Comparison of ENCODE assay signal across 1 cellular context in the genomic region with DNA sequence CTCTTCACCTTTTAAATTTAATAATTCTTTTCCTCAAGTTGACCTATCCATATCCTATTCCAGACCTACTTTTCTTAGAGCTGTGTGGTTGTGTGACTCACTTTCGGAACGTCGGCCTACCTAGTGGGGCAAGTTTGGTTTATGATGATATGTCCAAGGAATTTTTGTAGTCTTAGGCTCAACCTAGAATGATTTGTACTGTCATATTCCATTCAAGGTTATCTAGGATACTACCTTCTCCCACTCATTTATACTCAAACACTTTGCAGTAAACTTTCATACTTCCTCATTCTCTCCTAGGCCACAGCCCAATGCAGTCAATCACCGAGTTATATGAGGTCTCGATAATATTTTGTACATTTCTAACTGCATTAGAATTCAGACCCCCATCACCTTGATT.
TF ChIP-seq lines count a peak whose summit lies in the region.

No MANE protein-coding gene starts in this region.

TF ChIP-seq in SK-N-SH treated with all-trans-retinoic acid at 6 μM for 48 hours, 23 proteins besides CTCF, POLR2A, EP300 and RAD21 (continued from another document):
- TF ChIP-seq, protein P1, sequence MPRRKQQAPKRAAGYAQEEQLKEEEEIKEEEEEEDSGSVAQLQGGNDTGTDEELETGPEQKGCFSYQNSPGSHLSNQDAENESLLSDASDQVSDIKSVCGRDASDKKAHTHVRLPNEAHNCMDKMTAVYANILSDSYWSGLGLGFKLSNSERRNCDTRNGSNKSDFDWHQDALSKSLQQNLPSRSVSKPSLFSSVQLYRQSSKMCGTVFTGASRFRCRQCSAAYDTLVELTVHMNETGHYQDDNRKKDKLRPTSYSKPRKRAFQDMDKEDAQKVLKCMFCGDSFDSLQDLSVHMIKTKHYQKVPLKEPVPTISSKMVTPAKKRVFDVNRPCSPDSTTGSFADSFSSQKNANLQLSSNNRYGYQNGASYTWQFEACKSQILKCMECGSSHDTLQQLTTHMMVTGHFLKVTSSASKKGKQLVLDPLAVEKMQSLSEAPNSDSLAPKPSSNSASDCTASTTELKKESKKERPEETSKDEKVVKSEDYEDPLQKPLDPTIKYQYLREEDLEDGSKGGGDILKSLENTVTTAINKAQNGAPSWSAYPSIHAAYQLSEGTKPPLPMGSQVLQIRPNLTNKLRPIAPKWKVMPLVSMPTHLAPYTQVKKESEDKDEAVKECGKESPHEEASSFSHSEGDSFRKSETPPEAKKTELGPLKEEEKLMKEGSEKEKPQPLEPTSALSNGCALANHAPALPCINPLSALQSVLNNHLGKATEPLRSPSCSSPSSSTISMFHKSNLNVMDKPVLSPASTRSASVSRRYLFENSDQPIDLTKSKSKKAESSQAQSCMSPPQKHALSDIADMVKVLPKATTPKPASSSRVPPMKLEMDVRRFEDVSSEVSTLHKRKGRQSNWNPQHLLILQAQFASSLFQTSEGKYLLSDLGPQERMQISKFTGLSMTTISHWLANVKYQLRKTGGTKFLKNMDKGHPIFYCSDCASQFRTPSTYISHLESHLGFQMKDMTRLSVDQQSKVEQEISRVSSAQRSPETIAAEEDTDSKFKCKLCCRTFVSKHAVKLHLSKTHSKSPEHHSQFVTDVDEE (CRISPR knock-in tag; IDR thresholded peaks at IDR 0.05) = no peak
- TF ChIP-seq ZNF70 (CRISPR knock-in tag; IDR thresholded peaks at IDR 0.05) (no peak), ZC3H10 (CRISPR knock-in tag; IDR thresholded peaks at IDR 0.05) (no peak), PPARA (CRISPR knock-in tag; IDR thresholded peaks at IDR 0.05; ENCODE audit: borderline replicate concordance) (no peak), OSR1 (CRISPR knock-in tag; IDR thresholded peaks at IDR 0.05) (no peak), ZFP30 (CRISPR knock-in tag; IDR thresholded peaks at IDR 0.05) (no peak), RARB (CRISPR knock-in tag; IDR thresholded peaks at IDR 0.05) (no peak), ISL1 (CRISPR knock-in tag; IDR thresholded peaks at IDR 0.05) (no peak), BACH2 (CRISPR knock-in tag; IDR thresholded peaks at IDR 0.05; ENCODE audit: borderline replicate concordance) (no peak), GLIS3 (CRISPR knock-in tag; IDR thresholded peaks at IDR 0.05) (no peak), CSDC2 (CRISPR knock-in tag; IDR thresholded peaks at IDR 0.05) (no peak), ZNF8 (CRISPR knock-in tag; IDR thresholded peaks at IDR 0.05) (no peak), TOX (CRISPR knock-in tag; IDR thresholded peaks at IDR 0.05; ENCODE audit: borderline replicate concordance) (no peak), ESRRG (CRISPR knock-in tag; IDR thresholded peaks at IDR 0.05) (no peak)
- TF ChIP-seq, protein P2, sequence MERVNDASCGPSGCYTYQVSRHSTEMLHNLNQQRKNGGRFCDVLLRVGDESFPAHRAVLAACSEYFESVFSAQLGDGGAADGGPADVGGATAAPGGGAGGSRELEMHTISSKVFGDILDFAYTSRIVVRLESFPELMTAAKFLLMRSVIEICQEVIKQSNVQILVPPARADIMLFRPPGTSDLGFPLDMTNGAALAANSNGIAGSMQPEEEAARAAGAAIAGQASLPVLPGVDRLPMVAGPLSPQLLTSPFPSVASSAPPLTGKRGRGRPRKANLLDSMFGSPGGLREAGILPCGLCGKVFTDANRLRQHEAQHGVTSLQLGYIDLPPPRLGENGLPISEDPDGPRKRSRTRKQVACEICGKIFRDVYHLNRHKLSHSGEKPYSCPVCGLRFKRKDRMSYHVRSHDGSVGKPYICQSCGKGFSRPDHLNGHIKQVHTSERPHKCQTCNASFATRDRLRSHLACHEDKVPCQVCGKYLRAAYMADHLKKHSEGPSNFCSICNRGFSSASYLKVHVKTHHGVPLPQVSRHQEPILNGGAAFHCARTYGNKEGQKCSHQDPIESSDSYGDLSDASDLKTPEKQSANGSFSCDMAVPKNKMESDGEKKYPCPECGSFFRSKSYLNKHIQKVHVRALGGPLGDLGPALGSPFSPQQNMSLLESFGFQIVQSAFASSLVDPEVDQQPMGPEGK (CRISPR knock-in tag; IDR thresholded peaks at IDR 0.05; ENCODE audit: borderline replicate concordance) = no peak
- TF ChIP-seq, protein P3, sequence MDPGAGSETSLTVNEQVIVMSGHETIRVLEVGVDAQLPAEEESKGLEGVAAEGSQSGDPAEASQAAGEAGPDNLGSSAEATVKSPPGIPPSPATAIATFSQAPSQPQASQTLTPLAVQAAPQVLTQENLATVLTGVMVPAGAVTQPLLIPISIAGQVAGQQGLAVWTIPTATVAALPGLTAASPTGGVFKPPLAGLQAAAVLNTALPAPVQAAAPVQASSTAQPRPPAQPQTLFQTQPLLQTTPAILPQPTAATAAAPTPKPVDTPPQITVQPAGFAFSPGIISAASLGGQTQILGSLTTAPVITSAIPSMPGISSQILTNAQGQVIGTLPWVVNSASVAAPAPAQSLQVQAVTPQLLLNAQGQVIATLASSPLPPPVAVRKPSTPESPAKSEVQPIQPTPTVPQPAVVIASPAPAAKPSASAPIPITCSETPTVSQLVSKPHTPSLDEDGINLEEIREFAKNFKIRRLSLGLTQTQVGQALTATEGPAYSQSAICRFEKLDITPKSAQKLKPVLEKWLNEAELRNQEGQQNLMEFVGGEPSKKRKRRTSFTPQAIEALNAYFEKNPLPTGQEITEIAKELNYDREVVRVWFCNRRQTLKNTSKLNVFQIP (CRISPR knock-in tag; IDR thresholded peaks at IDR 0.05; ENCODE audit: borderline replicate concordance, low read depth) = no peak
- TF ChIP-seq, protein P4, sequence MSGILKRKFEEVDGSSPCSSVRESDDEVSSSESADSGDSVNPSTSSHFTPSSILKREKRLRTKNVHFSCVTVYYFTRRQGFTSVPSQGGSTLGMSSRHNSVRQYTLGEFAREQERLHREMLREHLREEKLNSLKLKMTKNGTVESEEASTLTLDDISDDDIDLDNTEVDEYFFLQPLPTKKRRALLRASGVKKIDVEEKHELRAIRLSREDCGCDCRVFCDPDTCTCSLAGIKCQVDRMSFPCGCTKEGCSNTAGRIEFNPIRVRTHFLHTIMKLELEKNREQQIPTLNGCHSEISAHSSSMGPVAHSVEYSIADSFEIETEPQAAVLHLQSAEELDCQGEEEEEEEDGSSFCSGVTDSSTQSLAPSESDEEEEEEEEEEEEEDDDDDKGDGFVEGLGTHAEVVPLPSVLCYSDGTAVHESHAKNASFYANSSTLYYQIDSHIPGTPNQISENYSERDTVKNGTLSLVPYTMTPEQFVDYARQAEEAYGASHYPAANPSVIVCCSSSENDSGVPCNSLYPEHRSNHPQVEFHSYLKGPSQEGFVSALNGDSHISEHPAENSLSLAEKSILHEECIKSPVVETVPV (CRISPR knock-in tag; IDR thresholded peaks at IDR 0.05) = no peak
